11 cellular contexts compared by ENCODE assay signal in the genomic region with DNA sequence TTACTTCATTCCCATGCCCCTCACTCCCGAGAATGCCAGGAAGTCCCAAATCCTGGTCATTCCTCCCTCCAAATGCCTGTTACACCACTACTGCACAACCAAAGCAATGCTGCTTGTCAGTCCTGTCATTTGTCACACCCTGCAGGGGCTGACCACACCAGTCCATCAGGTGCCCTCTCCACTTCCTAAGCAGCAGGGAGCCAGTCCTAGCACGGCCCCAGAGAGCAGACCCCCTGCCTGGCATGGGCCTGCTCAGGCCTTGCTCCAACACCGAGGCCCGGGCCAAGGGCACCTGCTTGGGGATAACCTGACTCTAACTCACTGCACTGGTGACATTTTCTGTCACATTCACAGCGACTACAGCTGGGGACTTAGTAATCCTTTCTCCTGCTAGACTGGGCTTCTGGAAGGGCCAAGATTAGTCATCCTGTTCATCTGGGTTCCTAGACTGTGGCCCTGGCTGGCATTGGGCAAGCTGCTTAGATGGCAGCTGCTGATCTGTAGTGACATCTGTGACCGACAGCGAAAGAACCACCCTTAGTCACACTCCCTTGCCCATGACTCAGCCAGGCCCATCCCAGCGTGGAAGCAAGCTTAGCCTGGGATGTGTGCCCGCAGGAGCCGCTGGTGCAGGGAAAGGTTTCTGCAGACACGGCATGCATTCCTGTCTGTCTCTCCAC. TPM values are rescaled to one million over a fixed set of nuclear protein-coding genes. Genes with fewer than 3 reads are reported as not detected.
A peak's percentile ranks its signal among the peaks of the same experiment; 100 is the strongest.
DNase-seq lines count a peak whose midpoint lies in the region; ATAC-seq and TF ChIP-seq lines count a peak whose summit lies in the region.
"Had no signal": no experiment of that assay in that cellular context is flagged by ENCODE, and none has a peak within 500 bp of the region (broad histone marks: within the 10 kb centered on the region; RNA-seq: fewer than 3 reads in every experiment).

No MANE protein-coding gene starts in this region.

- H3K4me1 Mint-ChIP-seq in activated CD4-positive, alpha-beta memory T cell treated with anti-CD3 and anti-CD28 coated beads for 36 hours (ENCODE audit: low read depth): peaks cover 26% of the 10 kb centered on the region
- peaks cover 33% of the 10 kb centered on the region for H3K4me1 Mint-ChIP-seq in activated CD4-positive, alpha-beta memory T cell treated with anti-CD3 and anti-CD28 coated beads, Interleukin-2, amount 10 ng/mL, durations not matched to agents 7 days and 5 days
- peaks cover 29% of the 10 kb centered on the region for H3K4me1 Mint-ChIP-seq in stimulated activated effector memory CD8-positive, alpha-beta T cell treated with anti-CD3 and anti-CD28 coated beads, Interleukin-12 subunit alpha, Interleukin-12 subunit beta, amount 100 ng/mL, for 72 hours

- no peak for TF ChIP-seq CTCF in epithelial cell of proximal tubule (conservative IDR thresholded peaks at IDR 0.05; ENCODE audit: low read depth, low read length)

- H3K36me3 Mint-ChIP-seq in activated CD4-positive, alpha-beta memory T cell treated with anti-CD3 and anti-CD28 coated beads for 36 hours: peaks cover 58% of the 10 kb centered on the region
- H3K36me3 Mint-ChIP-seq in activated CD4-positive, alpha-beta memory T cell treated with anti-CD3 and anti-CD28 coated beads, Interleukin-2, amount 10 ng/mL, durations not matched to agents 7 days and 5 days (ENCODE audit: low read depth): peaks cover 65% of the 10 kb centered on the region
- peaks cover 100% of the 10 kb centered on the region for H3K36me3 Mint-ChIP-seq in stimulated activated effector memory CD8-positive, alpha-beta T cell treated with anti-CD3 and anti-CD28 coated beads, Interleukin-12 subunit alpha, Interleukin-12 subunit beta, amount 100 ng/mL, for 72 hours

- no peak overlapping the region for H3K4me3 Mint-ChIP-seq in activated CD4-positive, alpha-beta memory T cell treated with anti-CD3 and anti-CD28 coated beads for 36 hours
- H3K4me3 Mint-ChIP-seq in activated CD4-positive, alpha-beta memory T cell treated with anti-CD3 and anti-CD28 coated beads, Interleukin-2, amount 10 ng/mL, durations not matched to agents 7 days and 5 days: no peak overlapping the region
- H3K4me3 Mint-ChIP-seq in stimulated activated effector memory CD8-positive, alpha-beta T cell treated with anti-CD3 and anti-CD28 coated beads, Interleukin-12 subunit alpha, Interleukin-12 subunit beta, amount 100 ng/mL, for 72 hours: no peak overlapping the region

- peak; percentile 9 for ATAC-seq in stimulated activated effector memory CD8-positive, alpha-beta T cell treated with anti-CD3 and anti-CD28 coated beads, Interleukin-12 subunit alpha, Interleukin-12 subunit beta, amount 100 ng/mL, for 72 hours
- ATAC-seq in GM19455 (IDR thresholded peaks at IDR 0.05; ENCODE audit: unreplicated experiment): no peak
- ATAC-seq in HG02798 (IDR thresholded peaks at IDR 0.05; ENCODE audit: poor library complexity, unreplicated experiment): no peak
- ATAC-seq: sciatic nerve had no signal

- H3K4me3 ChIP-seq in epithelial cell of proximal tubule (ENCODE audit: low read depth, low read length): no peak overlapping the region
- H3K4me3 ChIP-seq: left ventricle myocardium inferior had no signal

- no peaks in the 10 kb centered on the region for H3K9me3 Mint-ChIP-seq in activated CD4-positive, alpha-beta memory T cell treated with anti-CD3 and anti-CD28 coated beads for 36 hours
- no peaks in the 10 kb centered on the region for H3K9me3 Mint-ChIP-seq in activated CD4-positive, alpha-beta memory T cell treated with anti-CD3 and anti-CD28 coated beads, Interleukin-2, amount 10 ng/mL, durations not matched to agents 7 days and 5 days
- H3K9me3 Mint-ChIP-seq in stimulated activated effector memory CD8-positive, alpha-beta T cell treated with anti-CD3 and anti-CD28 coated beads, Interleukin-12 subunit alpha, Interleukin-12 subunit beta, amount 100 ng/mL, for 72 hours: no peaks in the 10 kb centered on the region

- H3K27me3 Mint-ChIP-seq in activated CD4-positive, alpha-beta memory T cell treated with anti-CD3 and anti-CD28 coated beads for 36 hours: no peaks in the 10 kb centered on the region
- H3K27me3 Mint-ChIP-seq in activated CD4-positive, alpha-beta memory T cell treated with anti-CD3 and anti-CD28 coated beads, Interleukin-2, amount 10 ng/mL, durations not matched to agents 7 days and 5 days: no peaks in the 10 kb centered on the region

- POLR2A ChIA-PET in activated CD4-positive, alpha-beta memory T cell treated with anti-CD3 and anti-CD28 coated beads for 36 hours (lab: Charles Lee): interaction anchor here (0.6 to 1.1 kb wide), 4 partner anchors 14 to 183 kb away, joined by 3 to 6 read pairs (median 4); a partner anchor contains a TSS
- POLR2A ChIA-PET in activated CD4-positive, alpha-beta memory T cell treated with anti-CD3 and anti-CD28 coated beads, Interleukin-2, amount 10 ng/mL, durations not matched to agents 7 days and 5 days (lab: Charles Lee): interaction anchor here (0.7 to 12.3 kb wide), 5 partner anchors 10 to 34 kb away, joined by 3 to 140 read pairs (median 4); a partner anchor contains a TSS

- CTCF ChIA-PET in activated CD4-positive, alpha-beta memory T cell treated with anti-CD3 and anti-CD28 coated beads for 36 hours (lab: Charles Lee): no interaction called here
- CTCF ChIA-PET in activated CD4-positive, alpha-beta memory T cell treated with anti-CD3 and anti-CD28 coated beads, Interleukin-2, amount 10 ng/mL, durations not matched to agents 7 days and 5 days (lab: Charles Lee): no interaction called here

- DNase-seq in activated CD4-positive, alpha-beta memory T cell treated with anti-CD3 and anti-CD28 coated beads for 36 hours: no peak
- no peak for DNase-seq in activated CD4-positive, alpha-beta memory T cell treated with anti-CD3 and anti-CD28 coated beads, Interleukin-2, amount 10 ng/mL, durations not matched to agents 7 days and 5 days
- DNase-seq in RKO (ENCODE audit: low spot score): peak; percentile 71
- peak; percentile 74 for DNase-seq in epithelial cell of proximal tubule (ENCODE audit: low read depth)
- no peak for DNase-seq in stimulated activated effector memory CD8-positive, alpha-beta T cell treated with anti-CD3 and anti-CD28 coated beads, Interleukin-12 subunit alpha, Interleukin-12 subunit beta, amount 100 ng/mL, for 72 hours (ENCODE audit: low spot score in 2 of 2)
- DNase-seq in NCI-H1436 (lab: John Stamatoyannopoulos, UW): no peak
- DNase-seq: activated gamma-delta T cell treated with Interleukin-2 at 50 U/mL for 16 hours, left ventricle myocardium inferior had no signal

- H3K27ac Mint-ChIP-seq in activated CD4-positive, alpha-beta memory T cell treated with anti-CD3 and anti-CD28 coated beads for 36 hours: peak overlapping the region; percentile 54
- H3K27ac Mint-ChIP-seq in activated CD4-positive, alpha-beta memory T cell treated with anti-CD3 and anti-CD28 coated beads, Interleukin-2, amount 10 ng/mL, durations not matched to agents 7 days and 5 days: no peak overlapping the region
- H3K27ac Mint-ChIP-seq in stimulated activated effector memory CD8-positive, alpha-beta T cell treated with anti-CD3 and anti-CD28 coated beads, Interleukin-12 subunit alpha, Interleukin-12 subunit beta, amount 100 ng/mL, for 72 hours: peak overlapping the region; percentile 73

- intact Hi-C loops in activated CD4-positive, alpha-beta memory T cell treated with anti-CD3 and anti-CD28 coated beads for 36 hours (cut with micrococcal nuclease): no loop called here

RNA-seq across cellular contexts. Expression of a gene that starts 5.4 kb away (rescaled TPM):
- total RNA-seq in activated CD4-positive, alpha-beta memory T cell treated with anti-CD3 and anti-CD28 coated beads for 36 hours: 100 to 1,000 TPM; 208 to 210 TPM
- 100 to 1,000 TPM; 159 to 160 TPM for total RNA-seq in activated CD4-positive, alpha-beta memory T cell treated with anti-CD3 and anti-CD28 coated beads, Interleukin-2, amount 10 ng/mL, durations not matched to agents 7 days and 5 days
- total RNA-seq in epithelial cell of proximal tubule: 179 and 367 TPM in 2 replicates

RNA-seq across cellular contexts. Expression of a gene that starts 5.5 kb away (rescaled TPM):
- 100 to 1,000 TPM; 172 to 173 TPM for total RNA-seq in activated CD4-positive, alpha-beta memory T cell treated with anti-CD3 and anti-CD28 coated beads for 36 hours
- 10 to 100 TPM; 95.9 to 98.4 TPM for total RNA-seq in activated CD4-positive, alpha-beta memory T cell treated with anti-CD3 and anti-CD28 coated beads, Interleukin-2, amount 10 ng/mL, durations not matched to agents 7 days and 5 days
- total RNA-seq in epithelial cell of proximal tubule: 280 and 313 TPM in 2 replicates

RNA-seq across cellular contexts. Expression of a gene that starts 14.9 kb away (rescaled TPM):
- total RNA-seq in activated CD4-positive, alpha-beta memory T cell treated with anti-CD3 and anti-CD28 coated beads for 36 hours: 100 to 1,000 TPM; 526 to 531 TPM
- total RNA-seq in activated CD4-positive, alpha-beta memory T cell treated with anti-CD3 and anti-CD28 coated beads, Interleukin-2, amount 10 ng/mL, durations not matched to agents 7 days and 5 days: 100 to 1,000 TPM; 636 to 661 TPM
- total RNA-seq in epithelial cell of proximal tubule: 272 and 414 TPM in 2 replicates

RNA-seq across cellular contexts. Expression of a gene that starts 16.0 kb away (rescaled TPM):
- not detected for total RNA-seq in activated CD4-positive, alpha-beta memory T cell treated with anti-CD3 and anti-CD28 coated beads for 36 hours
- under 1 TPM in 1 of 2 experiments, not detected in 1; 0.38 TPM for total RNA-seq in activated CD4-positive, alpha-beta memory T cell treated with anti-CD3 and anti-CD28 coated beads, Interleukin-2, amount 10 ng/mL, durations not matched to agents 7 days and 5 days
- total RNA-seq in epithelial cell of proximal tubule: 0.58 and 2.6 TPM in 2 replicates

RNA-seq across cellular contexts. Expression of a gene that starts 25.2 kb away (rescaled TPM):
- total RNA-seq in activated CD4-positive, alpha-beta memory T cell treated with anti-CD3 and anti-CD28 coated beads for 36 hours: 10 to 100 TPM; 28.8 to 29.7 TPM
- 10 to 100 TPM; 41.6 to 44.4 TPM for total RNA-seq in activated CD4-positive, alpha-beta memory T cell treated with anti-CD3 and anti-CD28 coated beads, Interleukin-2, amount 10 ng/mL, durations not matched to agents 7 days and 5 days
- total RNA-seq in epithelial cell of proximal tubule: 24.3 and 95.4 TPM in 2 replicates

Comparison
In these comparisons a context has a peak if more than half of its experiments do, and no peak if none do; other contexts are left out.
1. DNase-seq: peak in RKO (single experiment) and epithelial cell of proximal tubule (single experiment); none in activated CD4-positive, alpha-beta memory T cell treated with anti-CD3 and anti-CD28 coated beads for 36 hours (single experiment), activated CD4-positive, alpha-beta memory T cell treated with anti-CD3 and anti-CD28 coated beads, Interleukin-2, amount 10 ng/mL, durations not matched to agents 7 days and 5 days (single experiment), stimulated activated effector memory CD8-positive, alpha-beta T cell treated with anti-CD3 and anti-CD28 coated beads, Interleukin-12 subunit alpha, Interleukin-12 subunit beta, amount 100 ng/mL, for 72 hours (0 of 2) and NCI-H1436 (single experiment).